Comparison of ENCODE assay signal across 8 cellular contexts in the genomic region with DNA sequence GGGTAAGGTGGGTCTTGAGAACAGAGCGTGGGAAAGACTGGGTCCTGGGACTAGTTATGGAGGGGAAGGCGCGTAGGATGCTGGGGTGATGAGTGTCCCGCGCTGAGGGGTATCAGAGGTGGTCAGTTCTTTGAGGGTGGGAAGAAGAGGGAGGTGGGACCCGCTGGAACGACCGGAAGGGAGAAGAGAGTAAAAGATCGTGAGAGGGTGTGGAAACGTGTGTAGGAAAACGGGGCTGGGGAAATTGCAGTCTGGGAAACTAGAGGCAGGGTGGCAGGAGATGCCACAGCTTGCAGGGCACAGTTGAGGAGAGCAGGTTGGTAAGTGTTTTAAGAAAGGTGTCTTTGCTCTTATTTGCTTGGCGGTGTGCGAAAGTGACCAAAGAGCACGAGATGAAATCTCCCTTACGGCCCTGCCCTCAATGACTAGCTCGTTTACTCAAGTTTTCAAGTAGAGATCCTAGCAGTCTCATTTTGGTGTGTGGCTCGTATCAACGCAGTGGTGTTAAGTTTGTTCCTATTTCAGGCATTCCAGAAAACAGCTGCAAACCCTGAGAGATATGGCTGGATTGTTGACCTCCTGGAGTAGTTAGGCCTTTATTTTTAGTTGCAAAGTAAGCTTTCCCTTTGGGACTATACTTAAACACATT. TPM values are rescaled to one million over a fixed set of nuclear protein-coding genes. Genes with fewer than 3 reads are reported as not detected.
DNase-seq lines count a peak whose midpoint lies in the region; TF ChIP-seq lines count a peak whose summit lies in the region.

No MANE protein-coding gene starts in this region.

- peak; percentile 17 for DNase-seq in GM10248 (ENCODE audit: extremely low spot score)
- DNase-seq in NCI-H510A treated with DMSO at 0.1 percent for 48 hours (lab: John Stamatoyannopoulos, UW): peak; percentile 28
- no peak for DNase-seq in breast epithelium (ENCODE audit: low spot score in 2 of 2)
- peak in 3 of 49 donors; percentile 26 to 64 (median 40) for DNase-seq in substantia nigra (lab: John Stamatoyannopoulos, UW)
- no peak for DNase-seq in activated effector memory CD4-positive, alpha-beta T cell treated with Interleukin-2 at 50 U/mL for 16 hours
- DNase-seq in stimulated activated CD4-positive, alpha-beta T cell treated with anti-CD3 and anti-CD28 coated beads, Interleukin-4, amount 100 ng/mL, for 24 hours: no peak

- H3K27ac ChIP-seq in 22Rv1: peak overlapping the region; percentile 87
- peak overlapping the region; percentile 87 to 98 for H3K27ac ChIP-seq in breast epithelium
- H3K27ac ChIP-seq in layer of hippocampus (ENCODE audit: low read depth, low read length): peak overlapping the region; percentile 54
- H3K27ac ChIP-seq in substantia nigra (ENCODE audit: low read depth, low read length, poor library complexity, severe bottlenecking): peak overlapping the region; percentile 60

- intact Hi-C loops in breast epithelium (cut with DNase I; ENCODE audit: low total_unique reads): no loop called here

- no peaks in the 10 kb centered on the region for H3K9me3 ChIP-seq in breast epithelium

- H3K4me1 ChIP-seq in breast epithelium: peaks cover 0 to 8% of the 10 kb centered on the region in 2 donors

- POLR2A ChIA-PET in GM10248 (lab: Yijun Ruan, JAX): interaction anchor here (0.6 to 1.5 kb wide), 3 partner anchors 10 to 590 kb away, joined by 3 to 11 read pairs (median 3); partner anchors contain the start of gene EI24

- no peaks in the 10 kb centered on the region for H3K27me3 ChIP-seq in breast epithelium
- no peaks in the 10 kb centered on the region for H3K27me3 ChIP-seq in layer of hippocampus (ENCODE audit: control insufficient read depth, insufficient read depth, low read length)

- H3K4me3 ChIP-seq in breast epithelium: peak overlapping the region; percentile 86 to 94 (median 91)

- CTCF ChIA-PET in GM10248 (lab: Yijun Ruan, JAX): interaction anchor here (1.3 to 2.2 kb wide), 3 partner anchors 16 to 33 kb away, joined by 3 to 15 read pairs (median 11); partner anchors contain the start of genes CHEK1 and EI24

- TF ChIP-seq CTCF in 22Rv1 (IDR thresholded peaks at IDR 0.05) (no peak), GM10248 (IDR thresholded peaks at IDR 0.05; ENCODE audit: control extremely low read depth, extremely low read depth, low read depth, missing control alignments) (no peak), breast epithelium (IDR thresholded peaks at IDR 0.05) (no peak)

- H3K36me3 ChIP-seq in breast epithelium: no peaks in the 10 kb centered on the region

- no peak for TF ChIP-seq POLR2A in breast epithelium (IDR thresholded peaks at IDR 0.05)

RNA-seq across cellular contexts. Expression of gene STT3A, which starts 0.6 kb away (rescaled TPM):
- 100 to 1,000 TPM in 1 of 3 donors, 10 to 100 TPM in 2; 70.2 to 105 (median 96.0) TPM for total RNA-seq in breast epithelium

RNA-seq across cellular contexts. Expression of gene EI24, which starts 24.0 kb away (rescaled TPM):
- 100 to 1,000 TPM in 1 of 3 donors, 10 to 100 TPM in 2; 88.5 to 111 (median 94.1) TPM for total RNA-seq in breast epithelium

RNA-seq across cellular contexts. Expression of gene CHEK1, which starts 31.7 kb away (rescaled TPM):
- 1 to 10 TPM; 3.1 to 6.6 (median 3.2) TPM for total RNA-seq in breast epithelium

Comparison
In these comparisons a context has a peak if more than half of its experiments do, and no peak if none do; other contexts are left out.
1. DNase-seq: peak in GM10248 (single experiment) and NCI-H510A treated with DMSO at 0.1 percent for 48 hours (single experiment); none in breast epithelium (0 of 2), activated effector memory CD4-positive, alpha-beta T cell treated with Interleukin-2 at 50 U/mL for 16 hours (single experiment) and stimulated activated CD4-positive, alpha-beta T cell treated with anti-CD3 and anti-CD28 coated beads, Interleukin-4, amount 100 ng/mL, for 24 hours (single experiment).
2. Peak in every context shown above with its lines, with median percentiles within 50 percentile points of each other: H3K27ac ChIP-seq.